Comparison of ENCODE assay signal across 20 cellular contexts in the genomic region with DNA sequence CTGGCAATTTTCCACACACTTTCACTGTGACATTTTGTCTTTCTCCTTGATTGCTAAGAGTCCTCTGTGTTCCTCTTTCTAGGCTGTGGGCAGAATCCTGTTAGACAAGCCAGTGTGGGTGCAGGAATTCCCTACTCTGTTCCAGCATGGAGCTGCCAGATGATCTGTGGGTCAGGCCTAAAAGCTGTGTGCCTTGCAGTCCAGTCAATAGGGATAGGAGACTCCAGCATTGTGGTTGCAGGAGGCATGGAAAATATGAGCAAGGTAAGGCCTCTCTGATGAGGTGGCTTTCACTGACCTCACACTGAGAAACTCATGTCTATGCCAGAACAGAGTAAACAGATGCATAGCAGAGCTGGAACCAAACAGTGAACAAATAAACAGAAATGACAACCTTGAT.
DNase-seq lines count a peak whose midpoint lies in the region; ATAC-seq and TF ChIP-seq lines count a peak whose summit lies in the region.
"Had no signal": no experiment of that assay in that cellular context is flagged by ENCODE, and none has a peak within 500 bp of the region (broad histone marks: within the 10 kb centered on the region; RNA-seq: fewer than 3 reads in every experiment).

No MANE protein-coding gene starts in this region.

- DNase-seq in activated T-cell treated with anti-CD3 and anti-CD28 coated beads, Interleukin-2, amount 50 U/mL, for 24 hours, result no peak
- no peak for DNase-seq in activated T-cell treated with anti-CD3 and anti-CD28 coated beads, Interleukin-2, amount 50 U/mL, for 1 hour
- peak; percentile 4 for DNase-seq in fibroblast of gingiva (ENCODE audit: low read depth)
- no peak for DNase-seq in stimulated activated effector memory CD8-positive, alpha-beta T cell treated with anti-CD3 and anti-CD28 coated beads, Interleukin-12 subunit alpha, Interleukin-12 subunit beta, amount 100 ng/mL, for 72 hours (ENCODE audit: low spot score in 2 of 2)
- DNase-seq in activated CD8-positive, alpha-beta memory T cell treated with anti-CD3 and anti-CD28 coated beads for 24 hours, result no peak
- DNase-seq in DMS 273 treated with DMSO at 0.1 percent for 48 hours (lab: John Stamatoyannopoulos, UW), result no peak
- DNase-seq: AML-193; CD4-positive, CD25-positive, alpha-beta regulatory T cell; DND-41; GF-D8; HFFc6; MM.1S; NCI-H1105; NCI-H1694 treated with DMSO at 0.1 percent for 48 hours; NCI-H446; NCI-H748 treated with DMSO at 0.1 percent for 48 hours; PC-3 had no signal

- H3K9ac ChIP-seq in Loucy (ENCODE audit: low read depth, low read length, poor library complexity, severe bottlenecking), result peak overlapping the region; percentile 19
- H3K9ac ChIP-seq: KMS-11 had no signal

- peak overlapping the region; percentile 1 for H3K4me3 ChIP-seq in Loucy (ENCODE audit: low read length, poor library complexity, severe bottlenecking)

- peaks cover 31% of the 10 kb centered on the region for H3K4me1 Mint-ChIP-seq in activated T-cell treated with anti-CD3 and anti-CD28 coated beads, Interleukin-2, amount 50 U/mL, for 24 hours (ENCODE audit: low read depth)
- H3K4me1 Mint-ChIP-seq in stimulated activated effector memory CD8-positive, alpha-beta T cell treated with anti-CD3 and anti-CD28 coated beads, Interleukin-12 subunit alpha, Interleukin-12 subunit beta, amount 100 ng/mL, for 72 hours, result peaks cover 15% of the 10 kb centered on the region

- peak overlapping the region; percentile 86 for H3K4me2 ChIP-seq in Loucy (ENCODE audit: low read depth, low read length, poor library complexity, severe bottlenecking)
- H3K4me2 ChIP-seq: KMS-11 had no signal

- H3K27me3 ChIP-seq in Loucy (ENCODE audit: insufficient read depth, low read length, poor library complexity, severe bottlenecking), result no peaks in the 10 kb centered on the region

- no peak for TF ChIP-seq CTCF in Loucy (conservative IDR thresholded peaks at IDR 0.05; ENCODE audit: low read length)

- peaks cover 93% of the 10 kb centered on the region for H3K36me3 Mint-ChIP-seq in activated T-cell treated with anti-CD3 and anti-CD28 coated beads, Interleukin-2, amount 50 U/mL, for 24 hours (ENCODE audit: low read depth)
- H3K36me3 Mint-ChIP-seq in stimulated activated effector memory CD8-positive, alpha-beta T cell treated with anti-CD3 and anti-CD28 coated beads, Interleukin-12 subunit alpha, Interleukin-12 subunit beta, amount 100 ng/mL, for 72 hours, result peaks cover 100% of the 10 kb centered on the region

- H3K27me3 Mint-ChIP-seq in activated T-cell treated with anti-CD3 and anti-CD28 coated beads, Interleukin-2, amount 50 U/mL, for 24 hours, result no peaks in the 10 kb centered on the region
- H3K27me3 Mint-ChIP-seq: CD4-positive, CD25-positive, alpha-beta regulatory T cell had no signal

- no peak overlapping the region for H2AFZ ChIP-seq in Loucy (ENCODE audit: low read length)

- H3F3A ChIP-seq in Loucy (ENCODE audit: low read depth), result no peaks in the 10 kb centered on the region

- H3K27ac Mint-ChIP-seq in activated T-cell treated with anti-CD3 and anti-CD28 coated beads, Interleukin-2, amount 50 U/mL, for 24 hours, result peak overlapping the region; percentile 26
- H3K27ac Mint-ChIP-seq in stimulated activated effector memory CD8-positive, alpha-beta T cell treated with anti-CD3 and anti-CD28 coated beads, Interleukin-12 subunit alpha, Interleukin-12 subunit beta, amount 100 ng/mL, for 72 hours, result peak overlapping the region; percentile 8
- H3K27ac Mint-ChIP-seq: CD4-positive, CD25-positive, alpha-beta regulatory T cell; HFFc6 had no signal

- H3K4me3 Mint-ChIP-seq in activated T-cell treated with anti-CD3 and anti-CD28 coated beads, Interleukin-2, amount 50 U/mL, for 24 hours, result no peak overlapping the region
- H3K4me3 Mint-ChIP-seq in stimulated activated effector memory CD8-positive, alpha-beta T cell treated with anti-CD3 and anti-CD28 coated beads, Interleukin-12 subunit alpha, Interleukin-12 subunit beta, amount 100 ng/mL, for 72 hours, result no peak overlapping the region
- H3K4me3 Mint-ChIP-seq: CD4-positive, CD25-positive, alpha-beta regulatory T cell; HFFc6 had no signal

- peaks cover 5% of the 10 kb centered on the region for H3K9me3 Mint-ChIP-seq in activated T-cell treated with anti-CD3 and anti-CD28 coated beads, Interleukin-2, amount 50 U/mL, for 24 hours
- no peaks in the 10 kb centered on the region for H3K9me3 Mint-ChIP-seq in stimulated activated effector memory CD8-positive, alpha-beta T cell treated with anti-CD3 and anti-CD28 coated beads, Interleukin-12 subunit alpha, Interleukin-12 subunit beta, amount 100 ng/mL, for 72 hours
- H3K9me3 Mint-ChIP-seq: HFFc6 had no signal

- peaks cover 57% of the 10 kb centered on the region for H3K79me2 ChIP-seq in Loucy (ENCODE audit: insufficient read depth, low read length)

- H4K20me1 ChIP-seq in Loucy (ENCODE audit: insufficient read depth, low read length, poor library complexity, severe bottlenecking), result peaks cover 16% of the 10 kb centered on the region

- H3K4me1 ChIP-seq in Loucy (ENCODE audit: insufficient read depth, low read length, poor library complexity, severe bottlenecking), result peaks cover 19% of the 10 kb centered on the region

- H3K9me2 ChIP-seq in Loucy (replicated peaks; ENCODE audit: low read depth, low read length), result no peaks in the 10 kb centered on the region

- H3K36me3 ChIP-seq in Loucy (ENCODE audit: insufficient read depth, low read length), result peaks cover 51% of the 10 kb centered on the region; the same call in 1 of the 2 replicates

- ATAC-seq in stimulated activated effector memory CD8-positive, alpha-beta T cell treated with anti-CD3 and anti-CD28 coated beads, Interleukin-12 subunit alpha, Interleukin-12 subunit beta, amount 100 ng/mL, for 72 hours, result no peak
- ATAC-seq in HG03565 (IDR thresholded peaks at IDR 0.05; ENCODE audit: unreplicated experiment), result no peak
- ATAC-seq: PC-3 had no signal

- H3K9me3 ChIP-seq in Loucy (ENCODE audit: insufficient read depth, low read depth, low read length), result no peaks in the 10 kb centered on the region
